Comparison of ENCODE assay signal across 15 cellular contexts in genomic region chr6:89613790-89614189, GRCh38. TPM values are rescaled to one million over a fixed set of nuclear protein-coding genes. Genes with fewer than 3 reads are reported as not detected.
A peak's percentile ranks its signal among the peaks of the same experiment; 100 is the strongest.
DNase-seq lines count a peak whose midpoint lies in the region; ATAC-seq and TF ChIP-seq lines count a peak whose summit lies in the region.
"Had no signal": no experiment of that assay in that cellular context is flagged by ENCODE, and none has a peak within 500 bp of the region (broad histone marks: within the 10 kb centered on the region; RNA-seq: fewer than 3 reads in every experiment).

No MANE protein-coding gene starts in this region.

- no peaks in the 10 kb centered on the region for H3K9me3 Mint-ChIP-seq in activated naive CD8-positive, alpha-beta T cell treated with anti-CD3 and anti-CD28 coated beads, Interleukin-2, amount 10 ng/mL, durations not matched to agents 7 days and 5 days
- no peaks in the 10 kb centered on the region for H3K9me3 Mint-ChIP-seq in activated naive CD8-positive, alpha-beta T cell treated with anti-CD3 and anti-CD28 coated beads for 36 hours
- H3K9me3 Mint-ChIP-seq: CD4-positive, alpha-beta T cell had no signal

- H3K9ac ChIP-seq in neuronal stem cell (ENCODE audit: low read depth, low read length, poor library complexity): no peak overlapping the region

- no peaks in the 10 kb centered on the region for H3K27me3 ChIP-seq in neuronal stem cell (ENCODE audit: control insufficient read depth in 3 of 3, insufficient read depth in 3 of 3, low read depth in 1 of 3, low read length in 3 of 3)

- H3K27ac ChIP-seq in OCI-LY7 (ENCODE audit: low read depth, low read length, poor library complexity, severe bottlenecking) (no peak overlapping the region), neuronal stem cell (replicated peaks; ENCODE audit: low read length) (no peak overlapping the region)
- H3K27ac ChIP-seq: HL-60 had no signal

- no peak overlapping the region for H2BK5ac ChIP-seq in neuronal stem cell (ENCODE audit: low read length)

- no peaks in the 10 kb centered on the region for H3K79me2 ChIP-seq in OCI-LY7 (ENCODE audit: insufficient read depth, low read depth, low read length)

- H2BK15ac ChIP-seq in neuronal stem cell (ENCODE audit: low read length): no peak overlapping the region

- H3K36me3 ChIP-seq in OCI-LY7 (ENCODE audit: insufficient read depth, low read length) (no peaks in the 10 kb centered on the region), neuronal stem cell (replicated peaks in 1 of 2; ENCODE audit: control insufficient read depth in 2 of 2, insufficient read depth in 2 of 2, low read length in 2 of 2) (peaks cover 0 to 25% of the 10 kb centered on the region in 2 donors)

- WGBS in neuronal stem cell (ENCODE audit: extremely low coverage in 2 of 2, insufficient read length in 2 of 2, insufficient replicate concordance in 1 of 2), 2 donors: no CpG with 5 or more reads among the region's 5 CpGs

- CTCF ChIA-PET in OCI-LY7 (lab: Charles Lee; ENCODE audit: unreplicated experiment): no interaction called here

- intact Hi-C loops in OCI-LY7 (cut with micrococcal nuclease; ENCODE audit: unreplicated experiment): loop anchor here (10.0 kb wide), 1 partner anchor 639 kb away; no protein-coding TSS in a partner anchor

- no peak overlapping the region for H3K4me3 ChIP-seq in OCI-LY7 (ENCODE audit: low read depth, low read length, poor library complexity, severe bottlenecking)
- no peak overlapping the region for H3K4me3 ChIP-seq in neuronal stem cell (ENCODE audit: low read length in 2 of 2)
- H3K4me3 ChIP-seq: GM12878 had no signal

- no peak overlapping the region for H3K4me3 Mint-ChIP-seq in activated naive CD8-positive, alpha-beta T cell treated with anti-CD3 and anti-CD28 coated beads, Interleukin-2, amount 10 ng/mL, durations not matched to agents 7 days and 5 days
- H3K4me3 Mint-ChIP-seq in activated naive CD8-positive, alpha-beta T cell treated with anti-CD3 and anti-CD28 coated beads for 36 hours: no peak overlapping the region
- H3K4me3 Mint-ChIP-seq: B cell; CD4-positive, alpha-beta T cell had no signal

- no peak for ATAC-seq in activated naive CD8-positive, alpha-beta T cell treated with anti-CD3 and anti-CD28 coated beads, Interleukin-2, amount 10 ng/mL, durations not matched to agents 7 days and 5 days (ENCODE audit: low read depth)
- ATAC-seq: GM12878 had no signal

- H3K18ac ChIP-seq in neuronal stem cell (ENCODE audit: low read length): peak overlapping the region; percentile 40

- H2BK12ac ChIP-seq in neuronal stem cell (ENCODE audit: low read length): no peak overlapping the region

- peaks cover 21% of the 10 kb centered on the region for H3K4me1 Mint-ChIP-seq in activated naive CD8-positive, alpha-beta T cell treated with anti-CD3 and anti-CD28 coated beads, Interleukin-2, amount 10 ng/mL, durations not matched to agents 7 days and 5 days
- H3K4me1 Mint-ChIP-seq in activated naive CD8-positive, alpha-beta T cell treated with anti-CD3 and anti-CD28 coated beads for 36 hours: peaks cover 3% of the 10 kb centered on the region
- H3K4me1 Mint-ChIP-seq: B cell had no signal

- H3K4me2 ChIP-seq in OCI-LY7 (ENCODE audit: low read length) (no peak overlapping the region), neuronal stem cell (ENCODE audit: insufficient read depth, low read length, poor library complexity, severe bottlenecking) (no peak overlapping the region)

- H2AFZ ChIP-seq in OCI-LY7 (ENCODE audit: low read length) (0 out of 2 replicates have a peak overlapping the region, but pooled peaks have one; percentile 32), neuronal stem cell (ENCODE audit: low read length) (no peak overlapping the region)

- no peaks in the 10 kb centered on the region for H3K9me3 ChIP-seq in OCI-LY7 (ENCODE audit: low read length)
- peaks cover 0 to 2% of the 10 kb centered on the region in 2 donors for H3K9me3 ChIP-seq in neuronal stem cell (replicated peaks in 1 of 2; ENCODE audit: control insufficient read depth in 2 of 2, insufficient read depth in 1 of 2, low read depth in 1 of 2, low read length in 2 of 2)

- in situ Hi-C loops in G401 (cut with HindIII; ENCODE audit: low sequenced_read_pairs): no loop called here

- H3K23ac ChIP-seq in neuronal stem cell (ENCODE audit: low read depth, low read length, poor library complexity): peak overlapping the region; percentile 62

- H3K36me3 Mint-ChIP-seq in activated naive CD8-positive, alpha-beta T cell treated with anti-CD3 and anti-CD28 coated beads, Interleukin-2, amount 10 ng/mL, durations not matched to agents 7 days and 5 days: peaks cover 2% of the 10 kb centered on the region
- H3K36me3 Mint-ChIP-seq in activated naive CD8-positive, alpha-beta T cell treated with anti-CD3 and anti-CD28 coated beads for 36 hours: no peaks in the 10 kb centered on the region

- POLR2A ChIA-PET in activated naive CD8-positive, alpha-beta T cell treated with anti-CD3 and anti-CD28 coated beads, Interleukin-2, amount 10 ng/mL, durations not matched to agents 7 days and 5 days (lab: Charles Lee): no interaction called here
- POLR2A ChIA-PET in OCI-LY7 (lab: Charles Lee): interaction anchor here (0.7 to 1.8 kb wide), 7 partner anchors 9 to 309 kb away, joined by 3 to 8 read pairs (median 4); no protein-coding TSS in a partner anchor

- DNase-seq in activated naive CD8-positive, alpha-beta T cell treated with anti-CD3 and anti-CD28 coated beads, Interleukin-2, amount 10 ng/mL, durations not matched to agents 7 days and 5 days: no peak
- no peak for DNase-seq in activated naive CD8-positive, alpha-beta T cell treated with anti-CD3 and anti-CD28 coated beads for 36 hours
- DNase-seq in G401 (ENCODE audit: low spot score): peak; percentile 22
- DNase-seq in OCI-LY7 (ENCODE audit: low spot score): no peak
- no peak for DNase-seq in neuronal stem cell (ENCODE audit: low spot score)
- DNase-seq in cerebellum (ENCODE audit: low spot score): no peak
- DNase-seq in SKM-1 (lab: John Stamatoyannopoulos, UW; ENCODE audit: unreplicated experiment): no peak
- DNase-seq: C1 segment of cervical spinal cord; Calu3; CD4-positive, alpha-beta T cell; DMS 273 treated with DMSO at 0.1 percent for 48 hours; HCEC 1CT had no signal

- no peak for TF ChIP-seq CTCF in OCI-LY7 (conservative IDR thresholded peaks at IDR 0.05; ENCODE audit: low read length)

- H3K9me2 ChIP-seq in OCI-LY7 (ENCODE audit: insufficient read depth, low read length): no peaks in the 10 kb centered on the region

- H3K27me3 Mint-ChIP-seq in activated naive CD8-positive, alpha-beta T cell treated with anti-CD3 and anti-CD28 coated beads, Interleukin-2, amount 10 ng/mL, durations not matched to agents 7 days and 5 days: no peaks in the 10 kb centered on the region
- no peaks in the 10 kb centered on the region for H3K27me3 Mint-ChIP-seq in activated naive CD8-positive, alpha-beta T cell treated with anti-CD3 and anti-CD28 coated beads for 36 hours
- H3K27me3 Mint-ChIP-seq: B cell; CD4-positive, alpha-beta T cell had no signal

- H2AK5ac ChIP-seq in neuronal stem cell (ENCODE audit: low read depth, low read length): no peak overlapping the region

- no peaks in the 10 kb centered on the region for H4K20me1 ChIP-seq in OCI-LY7 (ENCODE audit: insufficient read depth, low read length)

- no TSS peak for BruUV-seq in OCI-LY7 (replicated peaks; lab: Mats Ljungman, UMichigan)

- H4K8ac ChIP-seq in neuronal stem cell (ENCODE audit: low read depth, low read length): no peak overlapping the region

- H2BK120ac ChIP-seq in neuronal stem cell (ENCODE audit: low read depth, low read length): no peak overlapping the region

- no peak overlapping the region for H3K4ac ChIP-seq in neuronal stem cell (ENCODE audit: low read length)

- H3K27ac Mint-ChIP-seq in activated naive CD8-positive, alpha-beta T cell treated with anti-CD3 and anti-CD28 coated beads, Interleukin-2, amount 10 ng/mL, durations not matched to agents 7 days and 5 days: peak overlapping the region; percentile 16
- no peak overlapping the region for H3K27ac Mint-ChIP-seq in activated naive CD8-positive, alpha-beta T cell treated with anti-CD3 and anti-CD28 coated beads for 36 hours
- H3K27ac Mint-ChIP-seq: B cell; CD4-positive, alpha-beta T cell had no signal

- no peak overlapping the region for H3K14ac ChIP-seq in neuronal stem cell (ENCODE audit: low read length)

- H3K4me1 ChIP-seq in OCI-LY7 (ENCODE audit: insufficient read depth, low read length, poor library complexity, severe bottlenecking) (peaks cover 26% of the 10 kb centered on the region), neuronal stem cell (ENCODE audit: control insufficient read depth in 2 of 2, insufficient read depth in 1 of 2, low read depth in 1 of 2, low read length in 2 of 2) (peaks cover 0 to 12% of the 10 kb centered on the region in 2 donors)

- H3K79me1 ChIP-seq in neuronal stem cell (ENCODE audit: low read depth, low read length): no peaks in the 10 kb centered on the region

- H4K91ac ChIP-seq in neuronal stem cell (ENCODE audit: low read depth, low read length, poor library complexity): no peak overlapping the region

RNA-seq across cellular contexts. Expression of gene LYRM2, which starts 24.8 kb away (rescaled TPM):
- total RNA-seq in activated naive CD8-positive, alpha-beta T cell treated with anti-CD3 and anti-CD28 coated beads, Interleukin-2, amount 10 ng/mL, durations not matched to agents 7 days and 5 days: 10 to 100 TPM; 32.0 to 36.8 TPM
- 10 to 100 TPM; 31.6 to 32.3 TPM for total RNA-seq in activated naive CD8-positive, alpha-beta T cell treated with anti-CD3 and anti-CD28 coated beads for 36 hours
- total RNA-seq in G401 (2014; rRNA removed; shearing (Covaris generic)): 17.0 and 19.9 TPM in 2 replicates
- 16.0 and 17.7 TPM in 2 replicates for total RNA-seq in OCI-LY7 (2014; rRNA removed; shearing (Covaris generic))
- total RNA-seq in OCI-LY7 (2022): 37.8 and 40.6 TPM in 2 replicates
- polyA plus RNA-seq in neuronal stem cell (2013, experiment 1 of 2): 51.0 TPM
- 56.1 TPM for polyA plus RNA-seq in neuronal stem cell (2013, experiment 2 of 2)
- total RNA-seq in cerebellum: 22.0 TPM
